ENCODE assay signal across 29 cellular contexts in the genomic region with DNA sequence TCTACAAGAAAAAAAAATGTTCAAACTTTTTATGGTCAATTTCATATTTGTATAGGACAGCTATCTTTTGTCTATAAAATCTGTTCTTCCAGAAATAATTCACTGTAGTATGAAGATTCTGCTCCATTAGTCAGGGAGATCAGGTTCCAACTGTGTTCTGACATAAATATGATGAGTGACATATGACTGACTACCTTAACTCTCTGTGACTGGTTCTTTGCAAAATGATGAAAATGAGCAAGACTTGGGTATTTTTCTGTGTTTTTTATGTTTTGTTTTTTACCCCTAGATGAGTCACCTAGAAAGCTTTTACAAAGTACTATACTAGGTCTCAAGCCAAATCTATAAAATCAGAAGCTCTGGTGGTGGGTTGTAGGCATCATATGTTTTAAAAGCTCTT.
"Had no signal": no experiment of that assay in that cellular context is flagged by ENCODE, and none has a peak within 500 bp of the region (broad histone marks: within the 10 kb centered on the region; RNA-seq: fewer than 3 reads in every experiment).

No MANE protein-coding gene starts in this region.

- H3K4me2 ChIP-seq: neural progenitor cell had no signal

- H3K9me3 ChIP-seq: neutrophil, psoas muscle, upper lobe of right lung had no signal

- H3K79me2 ChIP-seq: parathyroid adenoma had no signal

- H3K36me3 Mint-ChIP-seq: immature natural killer cell, neural progenitor cell had no signal

- H3K9ac ChIP-seq: neural progenitor cell, parathyroid adenoma had no signal

- ATAC-seq: left colon; left lung; lower lobe of right lung; naive thymus-derived CD8-positive, alpha-beta T cell; psoas muscle; right lobe of liver; upper lobe of right lung had no signal

- H3K27ac Mint-ChIP-seq: immature natural killer cell; naive thymus-derived CD8-positive, alpha-beta T cell; nephron; neural progenitor cell; stimulated activated naive CD8-positive, alpha-beta T cell treated with anti-CD3 and anti-CD28 coated beads, Interleukin-15, Interleukin-2, amounts not matched to agents 100 ng/mL and 50 ng/mL, for 24 hours had no signal

- H3K27me3 ChIP-seq: left lung, neural progenitor cell, neutrophil, right atrium auricular region, right lobe of liver, suprapubic skin, tibial artery, upper lobe of right lung had no signal

- DNase-seq: hypothalamus; immature natural killer cell; kidney; left colon; left lung; lower lobe of right lung; mammary epithelial cell; mesenchymal stem cell; naive thymus-derived CD8-positive, alpha-beta T cell; occipital lobe; psoas muscle; right lobe of liver; stimulated activated CD4-positive, alpha-beta T cell treated with anti-CD3 and anti-CD28 coated beads, Interleukin-12 subunit alpha, Interleukin-12 subunit beta, amount 100 ng/mL, for 4 hours; stimulated activated CD4-positive, alpha-beta T cell treated with anti-CD3 and anti-CD28 coated beads, Interleukin-15, amount 100 ng/mL, for 24 hours; stimulated activated CD4-positive, alpha-beta T cell treated with anti-CD3 and anti-CD28 coated beads, Interleukin-2, amount 100 ng/mL, for 24 hours; stimulated activated CD4-positive, alpha-beta T cell treated with anti-CD3 and anti-CD28 coated beads, Interleukin-4, amount 100 ng/mL, for 1 hour; stimulated activated naive CD4-positive, alpha-beta T cell; tibial artery; trophoblast cell; upper lobe of right lung had no signal

- H3K4me3 ChIP-seq: left lung, lower lobe of right lung, neural progenitor cell, psoas muscle, right atrium auricular region, right lobe of liver, skin epidermis, suprapubic skin, thoracic aorta, tibial artery, upper lobe of right lung had no signal

- H2AFZ ChIP-seq: neural progenitor cell, parathyroid adenoma had no signal

- H3K36me3 ChIP-seq: left lung, lower lobe of right lung, neural progenitor cell, neutrophil, right atrium auricular region, right lobe of liver, suprapubic skin, thoracic aorta, tibial artery, upper lobe of right lung had no signal

- H3K4me1 ChIP-seq: left lung, lower lobe of right lung, neural progenitor cell, parathyroid adenoma, psoas muscle, right atrium auricular region, right lobe of liver, suprapubic skin, tibial artery, upper lobe of right lung had no signal

- H3K27ac ChIP-seq: left lung, lower lobe of right lung, neural progenitor cell, neutrophil, parathyroid adenoma, psoas muscle, right atrium auricular region, right lobe of liver, skin epidermis, suprapubic skin, thoracic aorta, tibial artery, upper lobe of right lung had no signal

- H3K4me1 Mint-ChIP-seq: immature natural killer cell; naive thymus-derived CD8-positive, alpha-beta T cell; nephron; neural progenitor cell had no signal

- H3K27me3 Mint-ChIP-seq: naive thymus-derived CD8-positive, alpha-beta T cell; stimulated activated naive CD8-positive, alpha-beta T cell treated with anti-CD3 and anti-CD28 coated beads, Interleukin-15, Interleukin-2, amounts not matched to agents 100 ng/mL and 50 ng/mL, for 24 hours had no signal

- H3K4me3 Mint-ChIP-seq: immature natural killer cell; naive thymus-derived CD8-positive, alpha-beta T cell; nephron; neural progenitor cell; stimulated activated naive CD8-positive, alpha-beta T cell treated with anti-CD3 and anti-CD28 coated beads, Interleukin-15, Interleukin-2, amounts not matched to agents 100 ng/mL and 50 ng/mL, for 24 hours had no signal
